Comparison of ENCODE assay signal across 21 cellular contexts in genomic region chr2:110960281-110960680, GRCh38.
"Had no signal": no experiment of that assay in that cellular context is flagged by ENCODE, and none has a peak within 500 bp of the region (broad histone marks: within the 10 kb centered on the region; RNA-seq: fewer than 3 reads in every experiment).

No MANE protein-coding gene starts in this region.

- H3K36me3 Mint-ChIP-seq: memory B cell had no signal

- H3K4me3 ChIP-seq: coronary artery, dorsolateral prefrontal cortex, esophagus squamous epithelium, gastrocnemius medialis, heart right ventricle, left lung, lower lobe of right lung had no signal

- DNase-seq: dermis blood vessel endothelial cell; dorsolateral prefrontal cortex; effector CD4-positive, alpha-beta T cell; effector memory CD4-positive, alpha-beta T cell; esophagus squamous epithelium; foreskin fibroblast; foreskin melanocyte; gastrocnemius medialis; glutamatergic neuron; head of caudate nucleus; heart right ventricle; hippocampal formation; left cardiac atrium; left lung; left ventricle myocardium superior; lower lobe of right lung; mammary epithelial cell; mesendoderm; midbrain had no signal

- H3K4me1 ChIP-seq: esophagus squamous epithelium, gastrocnemius medialis, heart right ventricle, left lung, lower lobe of right lung had no signal

- H3K4me3 Mint-ChIP-seq: memory B cell had no signal

- H3K27ac ChIP-seq: coronary artery, dorsolateral prefrontal cortex, esophagus squamous epithelium, gastrocnemius medialis, heart right ventricle, lower lobe of right lung had no signal

- H3K9me3 Mint-ChIP-seq: memory B cell had no signal

- H3K27me3 ChIP-seq: gastrocnemius medialis, left lung had no signal

- H3K36me3 ChIP-seq: esophagus squamous epithelium, gastrocnemius medialis, heart right ventricle, left lung, lower lobe of right lung had no signal

- H3K4me1 Mint-ChIP-seq: memory B cell had no signal

- ATAC-seq: gastrocnemius medialis, heart right ventricle, left cardiac atrium, left ventricle myocardium superior had no signal

- H3K27ac Mint-ChIP-seq: memory B cell had no signal

- H3K9me3 ChIP-seq: esophagus squamous epithelium, gastrocnemius medialis, heart right ventricle, left lung, lower lobe of right lung had no signal
